ENCODE assay signal across 1 cellular context in genomic region chr10:7519351-7519750, GRCh38.
TF ChIP-seq lines count a peak whose summit lies in the region.

No MANE protein-coding gene starts in this region.

TF ChIP-seq in GM12878, 131 proteins besides CTCF, POLR2A, EP300 and RAD21 (continued from another document):
- no peak for TF ChIP-seq ZBTB4 (CRISPR knock-in tag; IDR thresholded peaks at IDR 0.05)
- no peak for TF ChIP-seq GATAD2B (conservative IDR thresholded peaks at IDR 0.05; ENCODE audit: low read depth)
